ENCODE assay signal across 8 cellular contexts in the genomic region with DNA sequence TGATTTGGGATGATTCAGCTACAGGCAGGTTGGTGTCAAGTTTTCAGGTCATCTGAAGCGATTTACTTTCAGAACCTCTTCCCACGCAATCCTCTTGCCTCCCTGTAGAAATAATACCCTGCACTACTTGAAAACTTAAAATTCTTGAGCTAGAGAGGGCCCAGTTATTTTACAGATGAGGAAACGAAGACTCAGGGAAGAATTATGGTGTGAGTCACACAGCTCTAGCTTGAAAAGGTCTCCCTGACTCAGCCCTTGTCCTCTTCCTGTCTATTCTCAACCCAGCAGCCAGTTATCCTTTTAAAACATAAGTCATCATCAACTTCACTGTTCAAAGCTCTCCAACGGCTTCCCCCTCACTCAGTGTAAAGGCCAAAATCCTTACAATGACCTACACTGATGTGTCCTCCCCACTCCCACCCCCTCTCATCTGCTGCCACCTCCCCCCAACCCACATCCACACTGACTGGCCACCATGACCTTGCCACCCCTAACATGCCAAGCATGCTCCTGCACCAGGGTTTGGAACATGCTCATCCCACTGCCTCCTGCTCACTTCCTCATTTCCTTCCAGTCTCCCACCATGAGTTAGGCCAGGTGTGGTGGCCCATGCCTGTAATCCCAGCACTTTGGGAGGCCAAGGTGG. TPM values are rescaled to one million over a fixed set of nuclear protein-coding genes. Genes with fewer than 3 reads are reported as not detected.
DNase-seq lines count a peak whose midpoint lies in the region; ATAC-seq and TF ChIP-seq lines count a peak whose summit lies in the region.

No MANE protein-coding gene starts in this region.

- TF ChIP-seq CTCF in AG04450 (IDR thresholded peaks at IDR 0.05; ENCODE audit: low read depth, low read length): no peak
- TF ChIP-seq CTCF in WI38 (IDR thresholded peaks at IDR 0.05; ENCODE audit: low read depth, low read length): no peak
- TF ChIP-seq CTCF in hepatocyte (IDR thresholded peaks at IDR 0.05; ENCODE audit: poor library complexity): no peak

- H3K9me3 ChIP-seq in AG04450 (ENCODE audit: control insufficient read depth, insufficient read depth, low read length): no peaks in the 10 kb centered on the region; the same call in 1 of the 2 replicates
- no peaks in the 10 kb centered on the region for H3K9me3 ChIP-seq in hepatocyte (ENCODE audit: low read depth)
- H3K9me3 ChIP-seq in thymus (ENCODE audit: control insufficient read depth): no peaks in the 10 kb centered on the region

- 43% methylated on average over 4 of the region's 4 CpGs for WGBS in hepatocyte (ENCODE audit: low lambda C conversion rate, missing lambda C conversion rate)
- 82% methylated on average over 4 of the region's 4 CpGs for WGBS in thymus

- peak overlapping the region; percentile 89 for H3K4me2 ChIP-seq in hepatocyte

- CTCF ChIA-PET in AG04450 (lab: Charles Lee): interaction anchor here (2.0 to 3.2 kb wide), 2 partner anchors 40 to 161 kb away, joined by 11 to 16 read pairs; no protein-coding TSS in a partner anchor

- H3K4me3 ChIP-seq in AG04450 (ENCODE audit: low read depth, low read length): peak overlapping the region; percentile 25; the same call in 1 of the 2 replicates
- H3K4me3 ChIP-seq in WI38 (ENCODE audit: low read depth, low read length): peak overlapping the region; percentile 17
- no peak overlapping the region for H3K4me3 ChIP-seq in hepatocyte
- peak overlapping the region; percentile 11 for H3K4me3 ChIP-seq in thymus (ENCODE audit: low read length)

- no peak overlapping the region for H2AFZ ChIP-seq in hepatocyte

- H3K9me2 ChIP-seq in hepatocyte (replicated peaks; ENCODE audit: insufficient read depth): no peaks in the 10 kb centered on the region

- peaks cover 12% of the 10 kb centered on the region for H4K20me1 ChIP-seq in hepatocyte (ENCODE audit: insufficient read depth, poor library complexity, severe bottlenecking)

- H3K27me3 ChIP-seq in AG04450 (ENCODE audit: control insufficient read depth, insufficient read depth, low read length) (no peaks in the 10 kb centered on the region), hepatocyte (no peaks in the 10 kb centered on the region), thymus (ENCODE audit: control insufficient read depth, insufficient read depth) (no peaks in the 10 kb centered on the region)

- ATAC-seq in GM21447 (IDR thresholded peaks at IDR 0.05; ENCODE audit: unreplicated experiment): no peak
- ATAC-seq in HG02798 (IDR thresholded peaks at IDR 0.05; ENCODE audit: poor library complexity, unreplicated experiment): no peak

- DNase-seq in AG04450 (ENCODE audit: low read depth, low spot score) (peak; percentile 78), H4 (ENCODE audit: low spot score) (peak; percentile 79), hepatocyte (ENCODE audit: low spot score) (peak; percentile 70), NCI-H446 (lab: John Stamatoyannopoulos, UW) (no peak)

- H3K4me1 ChIP-seq in hepatocyte (ENCODE audit: insufficient read depth): peaks cover 20% of the 10 kb centered on the region
- peaks cover 26% of the 10 kb centered on the region for H3K4me1 ChIP-seq in thymus (ENCODE audit: control insufficient read depth, insufficient read depth, low read length)

- H3K79me2 ChIP-seq in hepatocyte: peaks cover 78% of the 10 kb centered on the region

- no peaks in the 10 kb centered on the region for H3K36me3 ChIP-seq in hepatocyte (replicated peaks; ENCODE audit: insufficient read depth, low read depth)
- no peaks in the 10 kb centered on the region for H3K36me3 ChIP-seq in thymus (ENCODE audit: control insufficient read depth, insufficient read depth)

- POLR2A ChIA-PET in AG04450 (lab: Yijun Ruan, JAX): interaction anchor here (0.7 to 1.6 kb wide), 10 partner anchors 9 to 274 kb away, joined by 3 to 10 read pairs (median 4); a partner anchor contains a TSS

- peak overlapping the region; percentile 68 for H3K27ac ChIP-seq in AG04450 (ENCODE audit: low read depth, low read length)
- H3K27ac ChIP-seq in hepatocyte: peak overlapping the region; percentile 81
- peak overlapping the region; percentile 46 for H3K27ac ChIP-seq in thymus (ENCODE audit: low read depth)

RNA-seq across cellular contexts. Expression of a gene that starts 3.4 kb away (rescaled TPM):
- polyA plus RNA-seq in AG04450 (2011; rRNA removed) (16.1 and 18.2 TPM in 2 replicates), hepatocyte (11.6 and 13.9 TPM in 2 replicates), thymus (10.0 TPM)
- 21.2 and 24.0 TPM in 2 replicates for polyA minus RNA-seq in AG04450 (2011; rRNA and poly(A)+ RNA removed)
- 7.0 and 7.3 TPM in 2 replicates for total RNA-seq in H4 (2014; rRNA removed; shearing (Covaris generic))
- 16.5 and 18.2 TPM in 2 replicates for total RNA-seq in hepatocyte

Comparison
In these comparisons a context has a peak if more than half of its experiments do, and no peak if none do; other contexts are left out.
1. DNase-seq: peak in AG04450 (single experiment), H4 (single experiment) and hepatocyte (single experiment); none in NCI-H446 (0 of 2).
2. Peak in every context shown above with its lines, with median percentiles within 50 percentile points of each other: H3K27ac ChIP-seq.